Comparison of ENCODE assay signal across 12 cellular contexts in genomic region chr2:54652540-54652939, GRCh38.
A peak's percentile ranks its signal among the peaks of the same experiment; 100 is the strongest.
DNase-seq lines count a peak whose midpoint lies in the region; ATAC-seq and TF ChIP-seq lines count a peak whose summit lies in the region.
"Had no signal": no experiment of that assay in that cellular context is flagged by ENCODE, and none has a peak within 500 bp of the region (broad histone marks: within the 10 kb centered on the region; RNA-seq: fewer than 3 reads in every experiment).

No MANE protein-coding gene starts in this region.

- H3K9me3 Mint-ChIP-seq in activated T-helper 2 cell treated with anti-CD3 and anti-CD28 coated beads, Interferon-gamma antibody, Interleukin-2, Interleukin-4, amounts not matched to agents 10 μg/mL and 5 μg/mL and 100 μg/mL, durations not matched to agents 14 hours and 24 hours and 36 hours = no peaks in the 10 kb centered on the region
- H3K9me3 Mint-ChIP-seq: stimulated activated naive B cell treated with anti-CD40 and anti-IgM and Interleukin-4, amounts not matched to agents 10 μg/mL and 1 μg/mL and 100 μg/mL, for 72 hours had no signal

- H3K36me3 ChIP-seq in spleen = peaks cover 4 to 100% (median 94%) of the 10 kb centered on the region in 6 donors

- H3K4me1 Mint-ChIP-seq in activated T-helper 2 cell treated with anti-CD3 and anti-CD28 coated beads, Interferon-gamma antibody, Interleukin-2, Interleukin-4, amounts not matched to agents 10 μg/mL and 5 μg/mL and 100 μg/mL, durations not matched to agents 14 hours and 24 hours and 36 hours (ENCODE audit: low read depth) = peaks cover 12% of the 10 kb centered on the region

- H3K27me3 ChIP-seq in spleen (replicated peaks in 1 of 7) = no peaks in the 10 kb centered on the region

- TF ChIP-seq POLR2A in GM18505 (IDR thresholded peaks at IDR 0.05; ENCODE audit: borderline replicate concordance, extremely low read depth, insufficient read depth, insufficient read length) (no peak), spleen (IDR thresholded peaks at IDR 0.05) (no peak)

- in situ Hi-C loops in GM13976 (cut with MboI; ENCODE audit: low sequenced_read_pairs, unreplicated experiment) = no loop called here

- H3K27ac Mint-ChIP-seq in activated T-helper 2 cell treated with anti-CD3 and anti-CD28 coated beads, Interferon-gamma antibody, Interleukin-2, Interleukin-4, amounts not matched to agents 10 μg/mL and 5 μg/mL and 100 μg/mL, durations not matched to agents 14 hours and 24 hours and 36 hours = peak overlapping the region; percentile 43
- H3K27ac Mint-ChIP-seq: stimulated activated naive B cell treated with anti-CD40 and anti-IgM and Interleukin-4, amounts not matched to agents 10 μg/mL and 1 μg/mL and 100 μg/mL, for 72 hours had no signal

- WGBS in spleen, 5 donors = 95 to 100% (median 96%) methylated on average over 1 of the region's 1 CpG

- peaks cover 87% of the 10 kb centered on the region for H3K36me3 Mint-ChIP-seq in activated T-helper 2 cell treated with anti-CD3 and anti-CD28 coated beads, Interferon-gamma antibody, Interleukin-2, Interleukin-4, amounts not matched to agents 10 μg/mL and 5 μg/mL and 100 μg/mL, durations not matched to agents 14 hours and 24 hours and 36 hours (ENCODE audit: low read depth)

- TF ChIP-seq CTCF in GM13976 (IDR thresholded peaks at IDR 0.05; ENCODE audit: borderline replicate concordance, control extremely low read depth, extremely low read depth, insufficient read depth, missing control alignments) (no peak), spleen (IDR thresholded peaks at IDR 0.05 in 8 of 11, conservative IDR thresholded peaks at IDR 0.05 in 3 of 11) (no peak)

- H3K4me3 ChIP-seq in spleen = no peak overlapping the region
- H3K4me3 ChIP-seq: skin epidermis had no signal

- DNase-seq in activated T-helper 2 cell treated with anti-CD3 and anti-CD28 coated beads, Interferon-gamma antibody, Interleukin-2, Interleukin-4, amounts not matched to agents 10 μg/mL and 5 μg/mL and 100 μg/mL, durations not matched to agents 14 hours and 24 hours and 36 hours (ENCODE audit: low spot score) = no peak
- no peak for DNase-seq in GM13976 (ENCODE audit: low spot score)
- no peak for DNase-seq in LoVo (ENCODE audit: low spot score)
- no peak for DNase-seq in dermis blood vessel endothelial cell
- DNase-seq in spleen = no peak
- DNase-seq: DMS153; NCI-H1092 treated with DMSO at 0.1 percent for 48 hours; stimulated activated naive B cell treated with anti-CD40 and anti-IgM and Interleukin-4, amounts not matched to agents 10 μg/mL and 1 μg/mL and 100 μg/mL, for 72 hours had no signal

- intact Hi-C loops in activated T-helper 2 cell treated with anti-CD3 and anti-CD28 coated beads, Interferon-gamma antibody, Interleukin-2, Interleukin-4, amounts not matched to agents 10 μg/mL and 5 μg/mL and 100 μg/mL, durations not matched to agents 14 hours and 24 hours and 36 hours (cut with micrococcal nuclease) = loop anchor here (5.0 to 10.0 kb wide), 2 partner anchors 35 to 768 kb away; no protein-coding TSS in a partner anchor
- intact Hi-C loops in spleen (cut with DNase I; ENCODE audit: low total_unique reads) = loop anchor here (10.0 kb wide), 1 partner anchor 128 kb away; no protein-coding TSS in a partner anchor

- H3K27me3 Mint-ChIP-seq in activated T-helper 2 cell treated with anti-CD3 and anti-CD28 coated beads, Interferon-gamma antibody, Interleukin-2, Interleukin-4, amounts not matched to agents 10 μg/mL and 5 μg/mL and 100 μg/mL, durations not matched to agents 14 hours and 24 hours and 36 hours (ENCODE audit: low read depth) = no peaks in the 10 kb centered on the region
- H3K27me3 Mint-ChIP-seq: stimulated activated naive B cell treated with anti-CD40 and anti-IgM and Interleukin-4, amounts not matched to agents 10 μg/mL and 1 μg/mL and 100 μg/mL, for 72 hours had no signal

- ATAC-seq in GM18505 (IDR thresholded peaks at IDR 0.05; ENCODE audit: unreplicated experiment) = peak; percentile 86
- ATAC-seq in GM19467 (IDR thresholded peaks at IDR 0.05; ENCODE audit: unreplicated experiment) = peak; percentile 91
- peak; percentile 64 for ATAC-seq in HG03060 (IDR thresholded peaks at IDR 0.05; ENCODE audit: low read depth, unreplicated experiment)
- ATAC-seq: stimulated activated naive B cell treated with anti-CD40 and anti-IgM and Interleukin-4, amounts not matched to agents 10 μg/mL and 1 μg/mL and 100 μg/mL, for 72 hours had no signal

- no peaks in the 10 kb centered on the region for H3K9me3 ChIP-seq in spleen

- peaks cover 0 to 9% (median 3%) of the 10 kb centered on the region in 6 donors for H3K4me1 ChIP-seq in spleen

- no peak overlapping the region for H3K4me3 Mint-ChIP-seq in activated T-helper 2 cell treated with anti-CD3 and anti-CD28 coated beads, Interferon-gamma antibody, Interleukin-2, Interleukin-4, amounts not matched to agents 10 μg/mL and 5 μg/mL and 100 μg/mL, durations not matched to agents 14 hours and 24 hours and 36 hours (ENCODE audit: low read depth)
- H3K4me3 Mint-ChIP-seq: stimulated activated naive B cell treated with anti-CD40 and anti-IgM and Interleukin-4, amounts not matched to agents 10 μg/mL and 1 μg/mL and 100 μg/mL, for 72 hours had no signal

- H3K27ac ChIP-seq in spleen = peak overlapping the region in 1 of 8 donors; percentile 60
- H3K27ac ChIP-seq: skin epidermis had no signal
